In genomic region chr1:150893336-150893913, GRCh38 we compare ENCODE assay signal across 33 cellular contexts. TPM values are rescaled to one million over a fixed set of nuclear protein-coding genes. Genes with fewer than 3 reads are reported as not detected.
"Had no signal": no experiment of that assay in that cellular context is flagged by ENCODE, and none has a peak within 500 bp of the region (broad histone marks: within the 10 kb centered on the region; RNA-seq: fewer than 3 reads in every experiment).

No MANE protein-coding gene starts in this region.

- DNase-seq: colonic mucosa; cortex of kidney; effector CD8-positive, alpha-beta T cell; effector memory CD8-positive, alpha-beta T cell; endodermal cell; erythroblast; esophagus squamous epithelium; foreskin fibroblast; foreskin melanocyte; gastrocnemius medialis; glutamatergic neuron; head of caudate nucleus; heart right ventricle; hippocampal formation; left cardiac atrium; left lung; left ventricle myocardium superior; lower lobe of right lung; mesenchymal stem cell; mucosa of descending colon had no signal

- FAIRE-seq: endometrium, islet of Langerhans, keratinocyte had no signal

- H3K27me3 ChIP-seq: colonic mucosa, esophagus squamous epithelium, gastrocnemius medialis, heart right ventricle, left lung had no signal

- H3K9me3 ChIP-seq: colonic mucosa, esophagus squamous epithelium, gastrocnemius medialis, heart right ventricle, left lung, lower lobe of right lung, mucosa of descending colon had no signal

- H3K4me3 ChIP-seq: colonic mucosa, esophagus squamous epithelium, gastrocnemius medialis, heart right ventricle, left lung, lower lobe of right lung, mucosa of descending colon had no signal

- ATAC-seq: effector memory CD8-positive, alpha-beta T cell; esophagus mucosa; gastrocnemius medialis; heart right ventricle; left cardiac atrium; left lung; left ventricle myocardium superior; lower lobe of right lung; mucosa of descending colon had no signal

- H3K4me1 ChIP-seq: colonic mucosa, esophagus squamous epithelium, heart right ventricle, left lung, lower lobe of right lung had no signal

- H3K36me3 ChIP-seq: colonic mucosa, esophagus squamous epithelium, gastrocnemius medialis, heart right ventricle, left lung, lower lobe of right lung had no signal

- H3K27ac ChIP-seq: colonic mucosa, epithelial cell of prostate, esophagus squamous epithelium, heart right ventricle, left lung, lower lobe of right lung had no signal

RNA-seq across cellular contexts. Expression of gene CTXND2, which starts 6.5 kb away (rescaled TPM):
- total RNA-seq: chondrocyte, colonic mucosa, dermis microvascular lymphatic vessel endothelial cell, endodermal cell, esophagus mucosa, esophagus squamous epithelium, gastrocnemius medialis, glomerular endothelial cell, heart right ventricle, kidney epithelial cell, left cardiac atrium, left lung, left ventricle myocardium superior, lower leg skin, lower lobe of right lung, lung microvascular endothelial cell, mesenteric fat pad, mesothelial cell of epicardium, mucosa of descending colon had no signal
- polyA plus RNA-seq: heart right ventricle, keratinocyte had no signal
